In genomic region chr20:41141153-41141815, GRCh38 we compare ENCODE assay signal across 1 cellular context.
TF ChIP-seq lines count a peak whose summit lies in the region.

No MANE protein-coding gene starts in this region.

TF ChIP-seq in HepG2, 621 proteins besides CTCF, POLR2A, EP300 and RAD21 (continued from another document and continues in another):
- TF ChIP-seq MLXIP (CRISPR knock-in tag; IDR thresholded peaks at IDR 0.05; ENCODE audit: borderline replicate concordance): no peak
- TF ChIP-seq, protein P1, sequence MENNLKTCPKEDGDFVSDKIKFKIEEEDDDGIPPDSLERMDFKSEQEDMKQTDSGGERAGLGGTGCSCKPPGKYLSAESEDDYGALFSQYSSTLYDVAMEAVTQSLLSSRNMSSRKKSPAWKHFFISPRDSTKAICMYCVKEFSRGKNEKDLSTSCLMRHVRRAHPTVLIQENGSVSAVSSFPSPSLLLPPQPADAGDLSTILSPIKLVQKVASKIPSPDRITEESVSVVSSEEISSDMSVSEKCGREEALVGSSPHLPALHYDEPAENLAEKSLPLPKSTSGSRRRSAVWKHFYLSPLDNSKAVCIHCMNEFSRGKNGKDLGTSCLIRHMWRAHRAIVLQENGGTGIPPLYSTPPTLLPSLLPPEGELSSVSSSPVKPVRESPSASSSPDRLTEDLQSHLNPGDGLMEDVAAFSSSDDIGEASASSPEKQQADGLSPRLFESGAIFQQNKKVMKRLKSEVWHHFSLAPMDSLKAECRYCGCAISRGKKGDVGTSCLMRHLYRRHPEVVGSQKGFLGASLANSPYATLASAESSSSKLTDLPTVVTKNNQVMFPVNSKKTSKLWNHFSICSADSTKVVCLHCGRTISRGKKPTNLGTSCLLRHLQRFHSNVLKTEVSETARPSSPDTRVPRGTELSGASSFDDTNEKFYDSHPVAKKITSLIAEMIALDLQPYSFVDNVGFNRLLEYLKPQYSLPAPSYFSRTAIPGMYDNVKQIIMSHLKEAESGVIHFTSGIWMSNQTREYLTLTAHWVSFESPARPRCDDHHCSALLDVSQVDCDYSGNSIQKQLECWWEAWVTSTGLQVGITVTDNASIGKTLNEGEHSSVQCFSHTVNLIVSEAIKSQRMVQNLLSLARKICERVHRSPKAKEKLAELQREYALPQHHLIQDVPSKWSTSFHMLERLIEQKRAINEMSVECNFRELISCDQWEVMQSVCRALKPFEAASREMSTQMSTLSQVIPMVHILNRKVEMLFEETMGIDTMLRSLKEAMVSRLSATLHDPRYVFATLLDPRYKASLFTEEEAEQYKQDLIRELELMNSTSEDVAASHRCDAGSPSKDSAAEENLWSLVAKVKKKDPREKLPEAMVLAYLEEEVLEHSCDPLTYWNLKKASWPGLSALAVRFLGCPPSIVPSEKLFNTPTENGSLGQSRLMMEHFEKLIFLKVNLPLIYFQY (CRISPR knock-in tag; IDR thresholded peaks at IDR 0.05; ENCODE audit: borderline replicate concordance): 0 out of 2 replicates have a peak, but pooled peaks have one; percentile 18
- peak; percentile 31; the same call in 1 of the 2 replicates for TF ChIP-seq SOX5 (CRISPR knock-in tag; IDR thresholded peaks at IDR 0.05; ENCODE audit: borderline replicate concordance)
- TF ChIP-seq MAX (IDR thresholded peaks at IDR 0.05): peak; percentile 77
- TF ChIP-seq ZNF317 (CRISPR knock-in tag; IDR thresholded peaks at IDR 0.05): 0 out of 2 replicates have a peak, but pooled peaks have one; percentile 40
- TF ChIP-seq TMF1 (CRISPR knock-in tag; IDR thresholded peaks at IDR 0.05; ENCODE audit: low read depth): no peak
- TF ChIP-seq THAP9 (CRISPR knock-in tag; IDR thresholded peaks at IDR 0.05; ENCODE audit: borderline replicate concordance): peak; percentile 50; the same call in 1 of the 2 replicates
- no peak for TF ChIP-seq HNRNPUL1 (IDR thresholded peaks at IDR 0.05; ENCODE audit: low read depth, low read length)
- no peak for TF ChIP-seq LCORL (IDR thresholded peaks at IDR 0.05)
- TF ChIP-seq LCORL (CRISPR knock-in tag; IDR thresholded peaks at IDR 0.05): 0 out of 2 replicates have a peak, but pooled peaks have one; percentile 41
- TF ChIP-seq SALL1 (CRISPR knock-in tag; IDR thresholded peaks at IDR 0.05): peak; percentile 4; the same call in 1 of the 2 replicates
- TF ChIP-seq ZBTB8A (CRISPR knock-in tag; IDR thresholded peaks at IDR 0.05; ENCODE audit: borderline replicate concordance, low read depth): no peak
- no peak; the same call in 1 of the 2 replicates for TF ChIP-seq ZNF12 (CRISPR knock-in tag; IDR thresholded peaks at IDR 0.05)
- TF ChIP-seq TCF7 (IDR thresholded peaks at IDR 0.05; ENCODE audit: low read depth): no peak
- TF ChIP-seq ZNF451 (CRISPR knock-in tag; IDR thresholded peaks at IDR 0.05): no peak
- no peak for TF ChIP-seq BCL3 (CRISPR knock-in tag; IDR thresholded peaks at IDR 0.05)
- no peak for TF ChIP-seq ZNF816 (CRISPR knock-in tag; IDR thresholded peaks at IDR 0.05; ENCODE audit: borderline replicate concordance)
- no peak for TF ChIP-seq ZNF784 (CRISPR knock-in tag; IDR thresholded peaks at IDR 0.05; ENCODE audit: borderline replicate concordance)
- TF ChIP-seq KLF15 (CRISPR knock-in tag; IDR thresholded peaks at IDR 0.05; ENCODE audit: borderline replicate concordance): no peak
- TF ChIP-seq ZNF232 (CRISPR knock-in tag; IDR thresholded peaks at IDR 0.05; ENCODE audit: borderline replicate concordance): 0 out of 2 replicates have a peak, but pooled peaks have one; percentile 15
- TF ChIP-seq RXRA (CRISPR knock-in tag; IDR thresholded peaks at IDR 0.05): peak; percentile 40
- TF ChIP-seq FLYWCH1 (CRISPR knock-in tag; IDR thresholded peaks at IDR 0.05): no peak
- TF ChIP-seq, protein P2, sequence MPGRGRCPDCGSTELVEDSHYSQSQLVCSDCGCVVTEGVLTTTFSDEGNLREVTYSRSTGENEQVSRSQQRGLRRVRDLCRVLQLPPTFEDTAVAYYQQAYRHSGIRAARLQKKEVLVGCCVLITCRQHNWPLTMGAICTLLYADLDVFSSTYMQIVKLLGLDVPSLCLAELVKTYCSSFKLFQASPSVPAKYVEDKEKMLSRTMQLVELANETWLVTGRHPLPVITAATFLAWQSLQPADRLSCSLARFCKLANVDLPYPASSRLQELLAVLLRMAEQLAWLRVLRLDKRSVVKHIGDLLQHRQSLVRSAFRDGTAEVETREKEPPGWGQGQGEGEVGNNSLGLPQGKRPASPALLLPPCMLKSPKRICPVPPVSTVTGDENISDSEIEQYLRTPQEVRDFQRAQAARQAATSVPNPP (CRISPR knock-in tag; IDR thresholded peaks at IDR 0.05): no peak
- no peak for TF ChIP-seq ZGPAT (CRISPR knock-in tag; IDR thresholded peaks at IDR 0.05)
- TF ChIP-seq ZNF687 (CRISPR knock-in tag; IDR thresholded peaks at IDR 0.05): peak; percentile 95
- TF ChIP-seq, protein P3, sequence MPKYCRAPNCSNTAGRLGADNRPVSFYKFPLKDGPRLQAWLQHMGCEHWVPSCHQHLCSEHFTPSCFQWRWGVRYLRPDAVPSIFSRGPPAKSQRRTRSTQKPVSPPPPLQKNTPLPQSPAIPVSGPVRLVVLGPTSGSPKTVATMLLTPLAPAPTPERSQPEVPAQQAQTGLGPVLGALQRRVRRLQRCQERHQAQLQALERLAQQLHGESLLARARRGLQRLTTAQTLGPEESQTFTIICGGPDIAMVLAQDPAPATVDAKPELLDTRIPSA (CRISPR knock-in tag; IDR thresholded peaks at IDR 0.05; ENCODE audit: borderline replicate concordance): no peak
- TF ChIP-seq ZNF740 (CRISPR knock-in tag; IDR thresholded peaks at IDR 0.05): 0 out of 2 replicates have a peak, but pooled peaks have one; percentile 52
- TF ChIP-seq BHLHE40 (IDR thresholded peaks at IDR 0.05; ENCODE audit: low read length): 0 out of 2 replicates have a peak, but pooled peaks have one; percentile 36
- no peak; the same call in 1 of the 2 replicates for TF ChIP-seq ZNF556 (CRISPR knock-in tag; IDR thresholded peaks at IDR 0.05; ENCODE audit: borderline replicate concordance)
- no peak for TF ChIP-seq MED13 (CRISPR knock-in tag; IDR thresholded peaks at IDR 0.05)
- TF ChIP-seq ZNF607 (CRISPR knock-in tag; IDR thresholded peaks at IDR 0.05; ENCODE audit: borderline replicate concordance): 0 out of 2 replicates have a peak, but pooled peaks have one; percentile 73
- TF ChIP-seq ZNF335 (CRISPR knock-in tag; IDR thresholded peaks at IDR 0.05): no peak
- no peak for TF ChIP-seq MTF1 (CRISPR knock-in tag; IDR thresholded peaks at IDR 0.05)
- 0 out of 2 replicates have a peak, but pooled peaks have one; percentile 88 for TF ChIP-seq ZNF83 (CRISPR knock-in tag; IDR thresholded peaks at IDR 0.05; ENCODE audit: borderline replicate concordance)
- TF ChIP-seq ZFX (CRISPR knock-in tag; IDR thresholded peaks at IDR 0.05; ENCODE audit: low read depth): peak; percentile 77; the same call in 1 of the 2 replicates
- TF ChIP-seq GABPB1 (CRISPR knock-in tag; IDR thresholded peaks at IDR 0.05): no peak; the same call in none of the 2 replicates
- no peak for TF ChIP-seq ZNF576 (CRISPR knock-in tag; IDR thresholded peaks at IDR 0.05)
- TF ChIP-seq ZNF792 (CRISPR knock-in tag; IDR thresholded peaks at IDR 0.05): no peak
- no peak for TF ChIP-seq GZF1 (CRISPR knock-in tag; IDR thresholded peaks at IDR 0.05)
